Comparison of ENCODE assay signal across 1 cellular context in the genomic region with DNA sequence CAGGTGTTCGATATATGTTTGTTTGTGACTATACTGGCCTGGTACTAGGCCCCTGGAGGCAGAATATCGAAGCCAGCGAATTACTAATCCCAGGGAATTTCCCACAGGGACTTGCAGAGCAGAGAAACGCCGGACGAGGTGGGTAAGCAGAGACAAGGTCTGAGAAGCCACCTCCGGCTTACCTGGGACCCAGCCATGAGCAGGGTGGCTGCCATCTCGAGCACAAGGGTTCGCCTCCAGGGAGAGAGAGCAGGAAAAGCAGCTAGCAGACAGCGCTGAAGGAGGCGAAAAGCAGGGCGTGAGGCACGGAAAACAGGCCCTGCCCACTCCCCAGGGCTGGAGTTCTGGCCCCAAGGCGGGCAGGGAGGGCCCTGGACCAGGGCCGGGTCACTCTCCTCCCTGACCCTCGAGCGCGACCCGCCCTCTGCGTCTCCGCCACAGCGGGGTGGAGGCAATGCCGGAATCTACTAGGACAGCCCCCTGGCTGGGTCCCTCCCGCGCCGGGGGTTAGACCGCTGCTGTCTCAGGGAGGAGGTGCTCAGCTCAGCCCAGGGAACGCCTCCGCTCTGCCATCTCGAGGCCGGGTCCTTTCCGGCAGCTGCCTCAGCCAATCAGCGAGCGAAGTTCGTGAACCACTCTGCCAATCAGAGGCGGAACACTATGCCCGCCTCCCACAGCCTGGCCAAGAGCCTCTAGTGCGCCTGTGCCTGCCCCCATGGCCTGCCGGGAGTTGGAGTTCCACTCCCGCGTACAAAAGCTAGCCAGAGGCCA.
A peak's percentile ranks its signal among the peaks of the same experiment; 100 is the strongest.
TF ChIP-seq lines count a peak whose summit lies in the region.

No MANE protein-coding gene starts in this region.

TF ChIP-seq in HepG2, 621 proteins besides CTCF, POLR2A, EP300 and RAD21 (continued from another document and continues in another):
- TF ChIP-seq FOXC1 (CRISPR knock-in tag; IDR thresholded peaks at IDR 0.05; ENCODE audit: borderline replicate concordance) = no peak; the same call in 1 of the 2 replicates
- TF ChIP-seq GATA4 (IDR thresholded peaks at IDR 0.05; ENCODE audit: borderline replicate concordance, low read depth) = 0 out of 2 replicates have a peak, but pooled peaks have one; percentile 63
- 0 out of 2 replicates have a peak, but pooled peaks have one; percentile 37 for TF ChIP-seq ZZZ3 (CRISPR knock-in tag; IDR thresholded peaks at IDR 0.05; ENCODE audit: borderline replicate concordance)
- TF ChIP-seq MAF1 (CRISPR knock-in tag; IDR thresholded peaks at IDR 0.05; ENCODE audit: borderline replicate concordance) = 0 out of 2 replicates have a peak, but pooled peaks have one; percentile 48
- TF ChIP-seq, protein P1, sequence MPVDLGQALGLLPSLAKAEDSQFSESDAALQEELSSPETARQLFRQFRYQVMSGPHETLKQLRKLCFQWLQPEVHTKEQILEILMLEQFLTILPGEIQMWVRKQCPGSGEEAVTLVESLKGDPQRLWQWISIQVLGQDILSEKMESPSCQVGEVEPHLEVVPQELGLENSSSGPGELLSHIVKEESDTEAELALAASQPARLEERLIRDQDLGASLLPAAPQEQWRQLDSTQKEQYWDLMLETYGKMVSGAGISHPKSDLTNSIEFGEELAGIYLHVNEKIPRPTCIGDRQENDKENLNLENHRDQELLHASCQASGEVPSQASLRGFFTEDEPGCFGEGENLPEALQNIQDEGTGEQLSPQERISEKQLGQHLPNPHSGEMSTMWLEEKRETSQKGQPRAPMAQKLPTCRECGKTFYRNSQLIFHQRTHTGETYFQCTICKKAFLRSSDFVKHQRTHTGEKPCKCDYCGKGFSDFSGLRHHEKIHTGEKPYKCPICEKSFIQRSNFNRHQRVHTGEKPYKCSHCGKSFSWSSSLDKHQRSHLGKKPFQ (CRISPR knock-in tag; IDR thresholded peaks at IDR 0.05; ENCODE audit: insufficient replicate concordance) = no peak
- TF ChIP-seq, protein P2, sequence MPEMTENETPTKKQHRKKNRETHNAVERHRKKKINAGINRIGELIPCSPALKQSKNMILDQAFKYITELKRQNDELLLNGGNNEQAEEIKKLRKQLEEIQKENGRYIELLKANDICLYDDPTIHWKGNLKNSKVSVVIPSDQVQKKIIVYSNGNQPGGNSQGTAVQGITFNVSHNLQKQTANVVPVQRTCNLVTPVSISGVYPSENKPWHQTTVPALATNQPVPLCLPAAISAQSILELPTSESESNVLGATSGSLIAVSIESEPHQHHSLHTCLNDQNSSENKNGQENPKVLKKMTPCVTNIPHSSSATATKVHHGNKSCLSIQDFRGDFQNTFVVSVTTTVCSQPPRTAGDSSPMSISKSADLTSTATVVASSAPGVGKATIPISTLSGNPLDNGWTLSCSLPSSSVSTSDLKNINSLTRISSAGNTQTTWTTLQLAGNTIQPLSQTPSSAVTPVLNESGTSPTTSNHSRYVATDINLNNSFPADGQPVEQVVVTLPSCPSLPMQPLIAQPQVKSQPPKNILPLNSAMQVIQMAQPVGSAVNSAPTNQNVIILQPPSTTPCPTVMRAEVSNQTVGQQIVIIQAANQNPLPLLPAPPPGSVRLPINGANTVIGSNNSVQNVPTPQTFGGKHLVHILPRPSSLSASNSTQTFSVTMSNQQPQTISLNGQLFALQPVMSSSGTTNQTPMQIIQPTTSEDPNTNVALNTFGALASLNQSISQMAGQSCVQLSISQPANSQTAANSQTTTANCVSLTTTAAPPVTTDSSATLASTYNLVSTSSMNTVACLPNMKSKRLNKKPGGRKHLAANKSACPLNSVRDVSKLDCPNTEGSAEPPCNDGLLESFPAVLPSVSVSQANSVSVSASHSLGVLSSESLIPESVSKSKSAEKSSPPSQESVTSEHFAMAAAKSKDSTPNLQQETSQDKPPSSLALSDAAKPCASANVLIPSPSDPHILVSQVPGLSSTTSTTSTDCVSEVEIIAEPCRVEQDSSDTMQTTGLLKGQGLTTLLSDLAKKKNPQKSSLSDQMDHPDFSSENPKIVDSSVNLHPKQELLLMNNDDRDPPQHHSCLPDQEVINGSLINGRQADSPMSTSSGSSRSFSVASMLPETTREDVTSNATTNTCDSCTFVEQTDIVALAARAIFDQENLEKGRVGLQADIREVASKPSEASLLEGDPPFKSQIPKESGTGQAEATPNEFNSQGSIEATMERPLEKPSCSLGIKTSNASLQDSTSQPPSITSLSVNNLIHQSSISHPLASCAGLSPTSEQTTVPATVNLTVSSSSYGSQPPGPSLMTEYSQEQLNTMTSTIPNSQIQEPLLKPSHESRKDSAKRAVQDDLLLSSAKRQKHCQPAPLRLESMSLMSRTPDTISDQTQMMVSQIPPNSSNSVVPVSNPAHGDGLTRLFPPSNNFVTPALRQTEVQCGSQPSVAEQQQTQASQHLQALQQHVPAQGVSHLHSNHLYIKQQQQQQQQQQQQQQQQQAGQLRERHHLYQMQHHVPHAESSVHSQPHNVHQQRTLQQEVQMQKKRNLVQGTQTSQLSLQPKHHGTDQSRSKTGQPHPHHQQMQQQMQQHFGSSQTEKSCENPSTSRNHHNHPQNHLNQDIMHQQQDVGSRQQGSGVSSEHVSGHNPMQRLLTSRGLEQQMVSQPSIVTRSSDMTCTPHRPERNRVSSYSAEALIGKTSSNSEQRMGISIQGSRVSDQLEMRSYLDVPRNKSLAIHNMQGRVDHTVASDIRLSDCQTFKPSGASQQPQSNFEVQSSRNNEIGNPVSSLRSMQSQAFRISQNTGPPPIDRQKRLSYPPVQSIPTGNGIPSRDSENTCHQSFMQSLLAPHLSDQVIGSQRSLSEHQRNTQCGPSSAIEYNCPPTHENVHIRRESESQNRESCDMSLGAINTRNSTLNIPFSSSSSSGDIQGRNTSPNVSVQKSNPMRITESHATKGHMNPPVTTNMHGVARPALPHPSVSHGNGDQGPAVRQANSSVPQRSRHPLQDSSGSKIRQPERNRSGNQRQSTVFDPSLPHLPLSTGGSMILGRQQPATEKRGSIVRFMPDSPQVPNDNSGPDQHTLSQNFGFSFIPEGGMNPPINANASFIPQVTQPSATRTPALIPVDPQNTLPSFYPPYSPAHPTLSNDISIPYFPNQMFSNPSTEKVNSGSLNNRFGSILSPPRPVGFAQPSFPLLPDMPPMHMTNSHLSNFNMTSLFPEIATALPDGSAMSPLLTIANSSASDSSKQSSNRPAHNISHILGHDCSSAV (CRISPR knock-in tag; IDR thresholded peaks at IDR 0.05; ENCODE audit: borderline replicate concordance) = no peak
- TF ChIP-seq ZNF550 (CRISPR knock-in tag; IDR thresholded peaks at IDR 0.05; ENCODE audit: borderline replicate concordance) = no peak
- peak; percentile 74; the same call in 1 of the 2 replicates for TF ChIP-seq SRY (CRISPR knock-in tag; IDR thresholded peaks at IDR 0.05)
- no peak for TF ChIP-seq PHF5A (CRISPR knock-in tag; IDR thresholded peaks at IDR 0.05; ENCODE audit: low read depth, unreplicated experiment)
- TF ChIP-seq, protein P3, sequence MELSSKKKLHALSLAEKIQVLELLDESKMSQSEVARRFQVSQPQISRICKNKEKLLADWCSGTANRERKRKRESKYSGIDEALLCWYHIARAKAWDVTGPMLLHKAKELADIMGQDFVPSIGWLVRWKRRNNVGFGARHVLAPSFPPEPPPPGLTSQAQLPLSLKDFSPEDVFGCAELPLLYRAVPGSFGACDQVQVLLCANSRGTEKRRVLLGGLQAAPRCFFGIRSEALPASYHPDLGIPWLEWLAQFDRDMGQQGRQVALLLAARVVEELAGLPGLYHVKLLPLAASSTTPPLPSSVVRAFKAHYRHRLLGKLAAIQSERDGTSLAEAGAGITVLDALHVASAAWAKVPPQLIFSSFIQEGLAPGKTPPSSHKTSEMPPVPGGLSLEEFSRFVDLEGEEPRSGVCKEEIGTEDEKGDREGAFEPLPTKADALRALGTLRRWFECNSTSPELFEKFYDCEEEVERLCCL (CRISPR knock-in tag; IDR thresholded peaks at IDR 0.05; ENCODE audit: borderline replicate concordance) = no peak
- TF ChIP-seq, protein P4, sequence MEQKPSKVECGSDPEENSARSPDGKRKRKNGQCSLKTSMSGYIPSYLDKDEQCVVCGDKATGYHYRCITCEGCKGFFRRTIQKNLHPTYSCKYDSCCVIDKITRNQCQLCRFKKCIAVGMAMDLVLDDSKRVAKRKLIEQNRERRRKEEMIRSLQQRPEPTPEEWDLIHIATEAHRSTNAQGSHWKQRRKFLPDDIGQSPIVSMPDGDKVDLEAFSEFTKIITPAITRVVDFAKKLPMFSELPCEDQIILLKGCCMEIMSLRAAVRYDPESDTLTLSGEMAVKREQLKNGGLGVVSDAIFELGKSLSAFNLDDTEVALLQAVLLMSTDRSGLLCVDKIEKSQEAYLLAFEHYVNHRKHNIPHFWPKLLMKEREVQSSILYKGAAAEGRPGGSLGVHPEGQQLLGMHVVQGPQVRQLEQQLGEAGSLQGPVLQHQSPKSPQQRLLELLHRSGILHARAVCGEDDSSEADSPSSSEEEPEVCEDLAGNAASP (CRISPR knock-in tag; IDR thresholded peaks at IDR 0.05; ENCODE audit: borderline replicate concordance) = no peak; the same call in 1 of the 2 replicates
- no peak for TF ChIP-seq ZNF337 (CRISPR knock-in tag; IDR thresholded peaks at IDR 0.05; ENCODE audit: borderline replicate concordance, low read depth)
- TF ChIP-seq, protein P5, sequence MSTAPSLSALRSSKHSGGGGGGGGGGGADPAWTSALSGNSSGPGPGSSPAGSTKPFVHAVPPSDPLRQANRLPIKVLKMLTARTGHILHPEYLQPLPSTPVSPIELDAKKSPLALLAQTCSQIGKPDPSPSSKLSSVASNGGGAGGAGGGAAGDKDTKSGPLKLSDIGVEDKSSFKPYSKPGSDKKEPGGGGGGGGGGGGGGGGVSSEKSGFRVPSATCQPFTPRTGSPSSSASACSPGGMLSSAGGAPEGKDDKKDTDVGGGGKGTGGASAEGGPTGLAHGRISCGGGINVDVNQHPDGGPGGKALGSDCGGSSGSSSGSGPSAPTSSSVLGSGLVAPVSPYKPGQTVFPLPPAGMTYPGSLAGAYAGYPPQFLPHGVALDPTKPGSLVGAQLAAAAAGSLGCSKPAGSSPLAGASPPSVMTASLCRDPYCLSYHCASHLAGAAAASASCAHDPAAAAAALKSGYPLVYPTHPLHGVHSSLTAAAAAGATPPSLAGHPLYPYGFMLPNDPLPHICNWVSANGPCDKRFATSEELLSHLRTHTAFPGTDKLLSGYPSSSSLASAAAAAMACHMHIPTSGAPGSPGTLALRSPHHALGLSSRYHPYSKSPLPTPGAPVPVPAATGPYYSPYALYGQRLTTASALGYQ (CRISPR knock-in tag; IDR thresholded peaks at IDR 0.05) = no peak
- TF ChIP-seq YEATS4 (CRISPR knock-in tag; IDR thresholded peaks at IDR 0.05; ENCODE audit: borderline replicate concordance) = no peak; the same call in 1 of the 2 replicates
- peak; percentile 53; the same call in 1 of the 2 replicates for TF ChIP-seq ZNF83 (CRISPR knock-in tag; IDR thresholded peaks at IDR 0.05; ENCODE audit: borderline replicate concordance)
- TF ChIP-seq RFXANK (CRISPR knock-in tag; IDR thresholded peaks at IDR 0.05) = no peak; the same call in 1 of the 2 replicates
- no peak for TF ChIP-seq NFE2L1 (CRISPR knock-in tag; IDR thresholded peaks at IDR 0.05; ENCODE audit: borderline replicate concordance)
- TF ChIP-seq, protein P6, sequence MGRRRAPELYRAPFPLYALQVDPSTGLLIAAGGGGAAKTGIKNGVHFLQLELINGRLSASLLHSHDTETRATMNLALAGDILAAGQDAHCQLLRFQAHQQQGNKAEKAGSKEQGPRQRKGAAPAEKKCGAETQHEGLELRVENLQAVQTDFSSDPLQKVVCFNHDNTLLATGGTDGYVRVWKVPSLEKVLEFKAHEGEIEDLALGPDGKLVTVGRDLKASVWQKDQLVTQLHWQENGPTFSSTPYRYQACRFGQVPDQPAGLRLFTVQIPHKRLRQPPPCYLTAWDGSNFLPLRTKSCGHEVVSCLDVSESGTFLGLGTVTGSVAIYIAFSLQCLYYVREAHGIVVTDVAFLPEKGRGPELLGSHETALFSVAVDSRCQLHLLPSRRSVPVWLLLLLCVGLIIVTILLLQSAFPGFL (CRISPR knock-in tag; IDR thresholded peaks at IDR 0.05) = no peak
- no peak for TF ChIP-seq ZNF549 (CRISPR knock-in tag; IDR thresholded peaks at IDR 0.05)
- TF ChIP-seq, protein P7, sequence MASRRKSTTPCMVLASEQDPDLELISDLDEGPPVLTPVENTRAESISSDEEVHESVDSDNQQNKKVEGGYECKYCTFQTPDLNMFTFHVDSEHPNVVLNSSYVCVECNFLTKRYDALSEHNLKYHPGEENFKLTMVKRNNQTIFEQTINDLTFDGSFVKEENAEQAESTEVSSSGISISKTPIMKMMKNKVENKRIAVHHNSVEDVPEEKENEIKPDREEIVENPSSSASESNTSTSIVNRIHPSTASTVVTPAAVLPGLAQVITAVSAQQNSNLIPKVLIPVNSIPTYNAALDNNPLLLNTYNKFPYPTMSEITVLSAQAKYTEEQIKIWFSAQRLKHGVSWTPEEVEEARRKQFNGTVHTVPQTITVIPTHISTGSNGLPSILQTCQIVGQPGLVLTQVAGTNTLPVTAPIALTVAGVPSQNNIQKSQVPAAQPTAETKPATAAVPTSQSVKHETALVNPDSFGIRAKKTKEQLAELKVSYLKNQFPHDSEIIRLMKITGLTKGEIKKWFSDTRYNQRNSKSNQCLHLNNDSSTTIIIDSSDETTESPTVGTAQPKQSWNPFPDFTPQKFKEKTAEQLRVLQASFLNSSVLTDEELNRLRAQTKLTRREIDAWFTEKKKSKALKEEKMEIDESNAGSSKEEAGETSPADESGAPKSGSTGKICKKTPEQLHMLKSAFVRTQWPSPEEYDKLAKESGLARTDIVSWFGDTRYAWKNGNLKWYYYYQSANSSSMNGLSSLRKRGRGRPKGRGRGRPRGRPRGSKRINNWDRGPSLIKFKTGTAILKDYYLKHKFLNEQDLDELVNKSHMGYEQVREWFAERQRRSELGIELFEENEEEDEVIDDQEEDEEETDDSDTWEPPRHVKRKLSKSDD (CRISPR knock-in tag; IDR thresholded peaks at IDR 0.05; ENCODE audit: low read depth) = no peak
- TF ChIP-seq, protein P8, sequence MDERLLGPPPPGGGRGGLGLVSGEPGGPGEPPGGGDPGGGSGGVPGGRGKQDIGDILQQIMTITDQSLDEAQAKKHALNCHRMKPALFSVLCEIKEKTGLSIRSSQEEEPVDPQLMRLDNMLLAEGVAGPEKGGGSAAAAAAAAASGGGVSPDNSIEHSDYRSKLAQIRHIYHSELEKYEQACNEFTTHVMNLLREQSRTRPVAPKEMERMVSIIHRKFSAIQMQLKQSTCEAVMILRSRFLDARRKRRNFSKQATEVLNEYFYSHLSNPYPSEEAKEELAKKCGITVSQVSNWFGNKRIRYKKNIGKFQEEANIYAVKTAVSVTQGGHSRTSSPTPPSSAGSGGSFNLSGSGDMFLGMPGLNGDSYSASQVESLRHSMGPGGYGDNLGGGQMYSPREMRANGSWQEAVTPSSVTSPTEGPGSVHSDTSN (CRISPR knock-in tag; IDR thresholded peaks at IDR 0.05) = peak; percentile 89
- peak; percentile 70 for TF ChIP-seq XRCC5 (optimal IDR thresholded peaks at IDR 0.05; ENCODE audit: low read length)
- TF ChIP-seq DMAP1 (CRISPR knock-in tag; IDR thresholded peaks at IDR 0.05) = no peak
- peak; percentile 31; the same call in 1 of the 2 replicates for TF ChIP-seq ZNF614 (CRISPR knock-in tag; IDR thresholded peaks at IDR 0.05; ENCODE audit: borderline replicate concordance)
- no peak for TF ChIP-seq RNF2 (conservative IDR thresholded peaks at IDR 0.05; ENCODE audit: low read depth)
- no peak for TF ChIP-seq ZNF343 (CRISPR knock-in tag; IDR thresholded peaks at IDR 0.05)
- TF ChIP-seq SRSF9 (IDR thresholded peaks at IDR 0.05; ENCODE audit: borderline replicate concordance, insufficient read depth, low read depth, low read length, poor library complexity, severe bottlenecking) = no peak
- no peak for TF ChIP-seq CAMTA2 (CRISPR knock-in tag; IDR thresholded peaks at IDR 0.05; ENCODE audit: borderline replicate concordance)
- 0 out of 2 replicates have a peak, but pooled peaks have one; percentile 36 for TF ChIP-seq HIVEP1 (CRISPR knock-in tag; IDR thresholded peaks at IDR 0.05)
- TF ChIP-seq HDAC6 (IDR thresholded peaks at IDR 0.05; ENCODE audit: low read depth, low read length) = no peak
- TF ChIP-seq GFI1 (CRISPR knock-in tag; IDR thresholded peaks at IDR 0.05; ENCODE audit: borderline replicate concordance) = no peak; the same call in 1 of the 2 replicates
- TF ChIP-seq ZKSCAN8 (CRISPR knock-in tag; IDR thresholded peaks at IDR 0.05; ENCODE audit: borderline replicate concordance) = peak; percentile 99
- no peak for TF ChIP-seq SRF (IDR thresholded peaks at IDR 0.05; ENCODE audit: low read depth, low read length)
